8 cellular contexts compared by ENCODE assay signal in genomic region chr1:153945795-153946621, GRCh38. TPM values are rescaled to one million over a fixed set of nuclear protein-coding genes. Genes with fewer than 3 reads are reported as not detected.
A peak's percentile ranks its signal among the peaks of the same experiment; 100 is the strongest.
DNase-seq lines count a peak whose midpoint lies in the region; ATAC-seq and TF ChIP-seq lines count a peak whose summit lies in the region.

No MANE protein-coding gene starts in this region.

- ATAC-seq in GM21381 (IDR thresholded peaks at IDR 0.05; ENCODE audit: unreplicated experiment) (peak; percentile 68), SK-N-SH treated with all-trans-retinoic acid at 6 μM for 48 hours (peak; percentile 75), heart right ventricle (peak; percentile 81 to 88 (median 86))

- H3K36me3 ChIP-seq in heart right ventricle = peaks cover 0 to 67% (median 29%) of the 10 kb centered on the region in 9 donors
- H3K36me3 ChIP-seq in prostate gland = peaks cover under 1 to 2% of the 10 kb centered on the region in 2 donors
- no peaks in the 10 kb centered on the region for H3K36me3 ChIP-seq in uterus

- intact Hi-C loops in heart right ventricle (cut with DNase I) (loop anchor here in 6 of 10 donors (1.0 to 10.0 kb wide), 7 partner anchors 23 to 151 kb away; partner anchors contain the start of gene GATAD2B (in 3 of the 6)), prostate gland (cut with DNase I) (loop anchor here (5.0 kb wide), 3 partner anchors 41 to 149 kb away; partner anchors contain the start of gene RAB13), uterus (cut with DNase I; ENCODE audit: low total_unique reads) (no loop called here)

- no peaks in the 10 kb centered on the region for H3K27me3 ChIP-seq in heart right ventricle
- H3K27me3 ChIP-seq in prostate gland (replicated peaks; ENCODE audit: insufficient read depth) = no peaks in the 10 kb centered on the region
- H3K27me3 ChIP-seq in uterus = no peaks in the 10 kb centered on the region

- DNase-seq in DMS153 (lab: John Stamatoyannopoulos, UW) (peak; percentile 36), HT1080 (ENCODE audit: low read depth) (peak; percentile 66), heart right ventricle (peak; percentile 89 to 91), prostate gland (ENCODE audit: low spot score) (peak; percentile 61), uterus (peak; percentile 68 to 73)
- peak; percentile 14 for DNase-seq in activated naive CD8-positive, alpha-beta T cell treated with anti-CD3 and anti-CD28 coated beads, Interleukin-2, amount 50 U/mL, for 16 hours (ENCODE audit: low read depth, low spot score)

- H3K9me3 ChIP-seq in heart right ventricle (no peaks in the 10 kb centered on the region), prostate gland (no peaks in the 10 kb centered on the region), uterus (no peaks in the 10 kb centered on the region)

- H3K4me1 ChIP-seq in heart right ventricle = peaks cover 5 to 44% (median 30%) of the 10 kb centered on the region in 9 donors
- H3K4me1 ChIP-seq in prostate gland (replicated peaks) = no peaks in the 10 kb centered on the region
- H3K4me1 ChIP-seq in uterus = peaks cover 6 to 10% of the 10 kb centered on the region in 2 donors

- WGBS in heart right ventricle, 2 donors = 1% methylated on average over 52 to 95 of the region's 95 CpGs
- WGBS in prostate gland = under 1% methylated on average over 52 of the region's 95 CpGs

- TF ChIP-seq POLR2A in prostate gland (IDR thresholded peaks at IDR 0.05) (peak; percentile 73), uterus (IDR thresholded peaks at IDR 0.05) (peak; percentile 46 to 53)

- H3K4me3 ChIP-seq in heart right ventricle = peak overlapping the region; percentile 65 to 99 (median 91)
- H3K4me3 ChIP-seq in prostate gland = peak overlapping the region; percentile 92 to 95
- peak overlapping the region; percentile 51 to 93 for H3K4me3 ChIP-seq in uterus

- peak overlapping the region; percentile 97 to 100 (median 100) for H3K27ac ChIP-seq in heart right ventricle
- peak overlapping the region; percentile 92 to 96 for H3K27ac ChIP-seq in prostate gland
- peak overlapping the region; percentile 94 to 98 for H3K27ac ChIP-seq in uterus

- TF ChIP-seq CTCF in heart right ventricle (IDR thresholded peaks at IDR 0.05) = no peak
- no peak for TF ChIP-seq CTCF in prostate gland (IDR thresholded peaks at IDR 0.05)
- TF ChIP-seq CTCF in uterus (IDR thresholded peaks at IDR 0.05) = peak in 1 of 4 experiments; percentile 35

TF ChIP-seq in SK-N-SH treated with all-trans-retinoic acid at 6 μM for 48 hours, 23 proteins besides CTCF, POLR2A, EP300 and RAD21 (continues in another document):
- TF ChIP-seq ZNF70 (CRISPR knock-in tag; IDR thresholded peaks at IDR 0.05) (no peak), OSR1 (CRISPR knock-in tag; IDR thresholded peaks at IDR 0.05) (no peak), ZNF565 (CRISPR knock-in tag; conservative IDR thresholded peaks at IDR 0.05; ENCODE audit: low read depth) (no peak), ZC3H10 (CRISPR knock-in tag; IDR thresholded peaks at IDR 0.05) (no peak), ZNF8 (CRISPR knock-in tag; IDR thresholded peaks at IDR 0.05) (no peak), ZFP30 (CRISPR knock-in tag; IDR thresholded peaks at IDR 0.05) (no peak), RARB (CRISPR knock-in tag; IDR thresholded peaks at IDR 0.05) (no peak), SNAI2 (CRISPR knock-in tag; IDR thresholded peaks at IDR 0.05) (no peak), TOX (CRISPR knock-in tag; IDR thresholded peaks at IDR 0.05; ENCODE audit: borderline replicate concordance) (no peak), ISL1 (CRISPR knock-in tag; IDR thresholded peaks at IDR 0.05) (no peak), BACH2 (CRISPR knock-in tag; IDR thresholded peaks at IDR 0.05; ENCODE audit: borderline replicate concordance) (no peak), ZFP3 (CRISPR knock-in tag; IDR thresholded peaks at IDR 0.05) (no peak)
- TF ChIP-seq, protein P1, sequence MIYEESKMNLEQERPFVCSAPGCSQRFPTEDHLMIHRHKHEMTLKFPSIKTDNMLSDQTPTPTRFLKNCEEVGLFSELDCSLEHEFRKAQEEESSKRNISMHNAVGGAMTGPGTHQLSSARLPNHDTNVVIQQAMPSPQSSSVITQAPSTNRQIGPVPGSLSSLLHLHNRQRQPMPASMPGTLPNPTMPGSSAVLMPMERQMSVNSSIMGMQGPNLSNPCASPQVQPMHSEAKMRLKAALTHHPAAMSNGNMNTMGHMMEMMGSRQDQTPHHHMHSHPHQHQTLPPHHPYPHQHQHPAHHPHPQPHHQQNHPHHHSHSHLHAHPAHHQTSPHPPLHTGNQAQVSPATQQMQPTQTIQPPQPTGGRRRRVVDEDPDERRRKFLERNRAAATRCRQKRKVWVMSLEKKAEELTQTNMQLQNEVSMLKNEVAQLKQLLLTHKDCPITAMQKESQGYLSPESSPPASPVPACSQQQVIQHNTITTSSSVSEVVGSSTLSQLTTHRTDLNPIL (CRISPR knock-in tag; IDR thresholded peaks at IDR 0.05; ENCODE audit: low read depth) = no peak
- TF ChIP-seq, protein P2, sequence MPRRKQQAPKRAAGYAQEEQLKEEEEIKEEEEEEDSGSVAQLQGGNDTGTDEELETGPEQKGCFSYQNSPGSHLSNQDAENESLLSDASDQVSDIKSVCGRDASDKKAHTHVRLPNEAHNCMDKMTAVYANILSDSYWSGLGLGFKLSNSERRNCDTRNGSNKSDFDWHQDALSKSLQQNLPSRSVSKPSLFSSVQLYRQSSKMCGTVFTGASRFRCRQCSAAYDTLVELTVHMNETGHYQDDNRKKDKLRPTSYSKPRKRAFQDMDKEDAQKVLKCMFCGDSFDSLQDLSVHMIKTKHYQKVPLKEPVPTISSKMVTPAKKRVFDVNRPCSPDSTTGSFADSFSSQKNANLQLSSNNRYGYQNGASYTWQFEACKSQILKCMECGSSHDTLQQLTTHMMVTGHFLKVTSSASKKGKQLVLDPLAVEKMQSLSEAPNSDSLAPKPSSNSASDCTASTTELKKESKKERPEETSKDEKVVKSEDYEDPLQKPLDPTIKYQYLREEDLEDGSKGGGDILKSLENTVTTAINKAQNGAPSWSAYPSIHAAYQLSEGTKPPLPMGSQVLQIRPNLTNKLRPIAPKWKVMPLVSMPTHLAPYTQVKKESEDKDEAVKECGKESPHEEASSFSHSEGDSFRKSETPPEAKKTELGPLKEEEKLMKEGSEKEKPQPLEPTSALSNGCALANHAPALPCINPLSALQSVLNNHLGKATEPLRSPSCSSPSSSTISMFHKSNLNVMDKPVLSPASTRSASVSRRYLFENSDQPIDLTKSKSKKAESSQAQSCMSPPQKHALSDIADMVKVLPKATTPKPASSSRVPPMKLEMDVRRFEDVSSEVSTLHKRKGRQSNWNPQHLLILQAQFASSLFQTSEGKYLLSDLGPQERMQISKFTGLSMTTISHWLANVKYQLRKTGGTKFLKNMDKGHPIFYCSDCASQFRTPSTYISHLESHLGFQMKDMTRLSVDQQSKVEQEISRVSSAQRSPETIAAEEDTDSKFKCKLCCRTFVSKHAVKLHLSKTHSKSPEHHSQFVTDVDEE (CRISPR knock-in tag; IDR thresholded peaks at IDR 0.05) = no peak

RNA-seq across cellular contexts. Expression of gene DENND4B, which starts 0.5 kb away (rescaled TPM):
- total RNA-seq in HT1080 (2014; rRNA removed; shearing (Covaris generic)) = 15.2 and 17.6 TPM in 2 replicates
- polyA plus RNA-seq in HT1080 (2015; cell fraction: cytosol; rRNA removed) = 23.6 and 24.1 TPM in 2 replicates
- 148 and 152 TPM in 2 replicates for polyA plus RNA-seq in HT1080 (2015; cell fraction: nucleus; rRNA removed)
- 10 to 100 TPM; 29.4 to 60.4 (median 39.0) TPM for total RNA-seq in heart right ventricle
- polyA plus RNA-seq in heart right ventricle = 10 to 100 TPM; 23.7 to 68.2 TPM
- 10 to 100 TPM; 18.1 to 28.3 TPM for total RNA-seq in prostate gland
- total RNA-seq in uterus = 10 to 100 TPM in 3 of 4 donors, 1 to 10 TPM in 1; 5.6 to 94.9 (median 30.1) TPM

RNA-seq across cellular contexts. Expression of gene CRTC2, which starts 12.4 kb away (rescaled TPM):
- total RNA-seq in HT1080 (2014; rRNA removed; shearing (Covaris generic)) = 17.6 and 26.6 TPM in 2 replicates
- 23.3 and 24.6 TPM in 2 replicates for polyA plus RNA-seq in HT1080 (2015; cell fraction: cytosol; rRNA removed)
- 44.7 and 57.7 TPM in 2 replicates for polyA plus RNA-seq in HT1080 (2015; cell fraction: nucleus; rRNA removed)
- total RNA-seq in heart right ventricle (10 to 100 TPM; 14.6 to 25.6 (median 18.0) TPM), prostate gland (10 to 100 TPM; 18.5 to 30.2 TPM), uterus (10 to 100 TPM in 2 of 4 donors, 1 to 10 TPM in 2; 5.9 to 57.2 (median 15.5) TPM)
- 10 to 100 TPM; 19.2 to 50.5 TPM for polyA plus RNA-seq in heart right ventricle

RNA-seq across cellular contexts. Expression of gene SLC39A1, which starts 17.3 kb away (rescaled TPM):
- total RNA-seq in HT1080 (2014; rRNA removed; shearing (Covaris generic)) = 104 and 126 TPM in 2 replicates
- 85.1 and 85.5 TPM in 2 replicates for polyA plus RNA-seq in HT1080 (2015; cell fraction: cytosol; rRNA removed)
- polyA plus RNA-seq in HT1080 (2015; cell fraction: nucleus; rRNA removed) = 44.6 and 45.3 TPM in 2 replicates
- total RNA-seq in heart right ventricle (10 to 100 TPM; 27.6 to 63.0 (median 34.3) TPM), prostate gland (100 to 1,000 TPM in 1 of 2 donors, 10 to 100 TPM in 1; 88.6 to 122 TPM), uterus (10 to 100 TPM; 66.3 to 96.2 (median 83.6) TPM)
- polyA plus RNA-seq in heart right ventricle = 100 to 1,000 TPM in 1 of 2 donors, 10 to 100 TPM in 1; 24.6 to 102 TPM

RNA-seq across cellular contexts. Expression of gene CREB3L4, which starts 21.7 kb away (rescaled TPM):
- 9.0 and 11.2 TPM in 2 replicates for total RNA-seq in HT1080 (2014; rRNA removed; shearing (Covaris generic))
- polyA plus RNA-seq in HT1080 (2015; cell fraction: cytosol; rRNA removed) = 15.8 TPM in 2 replicates
- polyA plus RNA-seq in HT1080 (2015; cell fraction: nucleus; rRNA removed) = 34.4 and 35.4 TPM in 2 replicates
- total RNA-seq in heart right ventricle (1 to 10 TPM; 2.9 to 8.5 (median 4.1) TPM), prostate gland (100 to 1,000 TPM; 109 to 386 TPM), uterus (10 to 100 TPM in 3 of 4 donors, 1 to 10 TPM in 1; 1.8 to 16.1 (median 13.0) TPM)
- polyA plus RNA-seq in heart right ventricle = 1 to 10 TPM; 5.6 to 7.6 TPM

RNA-seq across cellular contexts. Expression of gene GATAD2B, which starts 23.2 kb away (rescaled TPM):
- total RNA-seq in HT1080 (2014; rRNA removed; shearing (Covaris generic)) = 5.6 and 9.5 TPM in 2 replicates
- 9.7 and 15.9 TPM in 2 replicates for polyA plus RNA-seq in HT1080 (2015; cell fraction: cytosol; rRNA removed)
- polyA plus RNA-seq in HT1080 (2015; cell fraction: nucleus; rRNA removed) = 23.8 and 28.4 TPM in 2 replicates
- 10 to 100 TPM; 32.9 to 52.6 (median 42.7) TPM for total RNA-seq in heart right ventricle
- polyA plus RNA-seq in heart right ventricle = 1 to 10 TPM; 3.9 to 7.0 TPM
- 10 to 100 TPM; 24.5 to 29.7 TPM for total RNA-seq in prostate gland
- 10 to 100 TPM in 3 of 4 donors, 1 to 10 TPM in 1; 7.1 to 79.0 (median 26.6) TPM for total RNA-seq in uterus

Comparison
In these comparisons a context has a peak if more than half of its experiments do, and no peak if none do; other contexts are left out.
1. Peak in every context shown above with its lines: DNase-seq, ATAC-seq, H3K4me3 ChIP-seq and H3K27ac ChIP-seq.
2. DNase-seq: peak in every context shown above with its lines; median percentile 90 in heart right ventricle; 70 in uterus; 66 in HT1080; 61 in prostate gland; 36 in DMS153; 14 in activated naive CD8-positive, alpha-beta T cell treated with anti-CD3 and anti-CD28 coated beads, Interleukin-2, amount 50 U/mL, for 16 hours.